ENCODE assay signal across 7 cellular contexts in genomic region chr19:36492689-36493453, GRCh38. TPM values are rescaled to one million over a fixed set of nuclear protein-coding genes. Genes with fewer than 3 reads are reported as not detected.
DNase-seq lines count a peak whose midpoint lies in the region; ATAC-seq, FAIRE-seq and TF ChIP-seq lines count a peak whose summit lies in the region.
"Not testable (repeated sequence)": the region's sequence is repeated elsewhere in the genome, so short reads cannot be mapped to it uniquely, and the experiment has no call there.

No MANE protein-coding gene starts in this region.

- not testable (repeated sequence) for H2AFZ ChIP-seq in DND-41 (ENCODE audit: low read depth, low read length); endothelial cell of umbilical vein (ENCODE audit: low read depth, low read length)

- FAIRE-seq in endothelial cell of umbilical vein (lab: Jason Lieb, UNC) = peak; percentile 70

- TF ChIP-seq RAD21 in Ishikawa (IDR thresholded peaks at IDR 0.05; ENCODE audit: low read depth) = peak; percentile 57

- not testable (repeated sequence) for H3K9ac ChIP-seq in DND-41 (ENCODE audit: low read depth, low read length); endothelial cell of umbilical vein (replicated peaks; ENCODE audit: extremely low read depth, insufficient read depth, low read length)

- peaks cover 26 to 28% of the 10 kb centered on the region in 2 donors for H3K4me1 Mint-ChIP-seq in immature natural killer cell

- not testable (repeated sequence) for H3K27ac Mint-ChIP-seq in immature natural killer cell

- ATAC-seq in DND-41 (ENCODE audit: insufficient read depth, low read depth) = not testable (repeated sequence)

- H3K4me3 Mint-ChIP-seq in immature natural killer cell = not testable (repeated sequence)

- not testable (repeated sequence) for H3K27me3 ChIP-seq in DND-41 (ENCODE audit: insufficient read depth, low read length, poor library complexity); Peyer's patch; endothelial cell of umbilical vein (ENCODE audit: control insufficient read depth in 2 of 2, insufficient read depth in 2 of 2, low read length in 2 of 2)

- H3K36me3 ChIP-seq in DND-41 (ENCODE audit: insufficient read depth, low read length); Peyer's patch; endothelial cell of umbilical vein (ENCODE audit: control insufficient read depth in 2 of 2, extremely low read depth in 1 of 2, insufficient read depth in 2 of 2, low read length in 2 of 2): not testable (repeated sequence)

- not testable (repeated sequence) for H3K4me3 ChIP-seq in DND-41 (ENCODE audit: low read depth in 1 of 2, low read length in 2 of 2); Peyer's patch; endothelial cell of umbilical vein (replicated peaks in 1 of 3; ENCODE audit: insufficient read depth in 1 of 3, low read depth in 1 of 3, low read length in 3 of 3)

- POLR2A ChIA-PET in endothelial cell of umbilical vein (lab: Charles Lee) = interaction anchor here (0.6 kb wide), 1 partner anchor 228 kb away, joined by 4 read pairs; no protein-coding TSS in a partner anchor

- dilution Hi-C loops in endothelial cell of umbilical vein (cut with MboI; ENCODE audit: extremely low pct_ligation_motif_present, low sequenced_read_pairs) = not testable (repeated sequence)

- not testable (repeated sequence) for H3K9me1 ChIP-seq in endothelial cell of umbilical vein (replicated peaks; ENCODE audit: control insufficient read depth, extremely low read depth, insufficient read depth, low read length)

- TF ChIP-seq POLR2A in Peyer's patch (IDR thresholded peaks at IDR 0.05); endothelial cell of umbilical vein (IDR thresholded peaks at IDR 0.05; ENCODE audit: low read depth, low read length): not testable (repeated sequence)

- TF ChIP-seq EP300 in Ishikawa (IDR thresholded peaks at IDR 0.05; ENCODE audit: borderline replicate concordance) = not testable (repeated sequence)

- peaks cover 7 to 13% (median 7%) of the 10 kb centered on the region in 3 donors for H3K27me3 Mint-ChIP-seq in immature natural killer cell (ENCODE audit: low read depth in 3 of 3)

- H4K20me1 ChIP-seq in DND-41 (ENCODE audit: insufficient read depth, low read length); endothelial cell of umbilical vein (replicated peaks; ENCODE audit: control insufficient read depth, extremely low read depth, insufficient read depth, low read length): not testable (repeated sequence)

- DNase-seq in DND-41 (peak; percentile 34), Peyer's patch (peak; percentile 46 to 71 (median 70)), endothelial cell of umbilical vein (ENCODE audit: low read depth, low spot score) (peak; percentile 44), immature natural killer cell (peak; percentile 10 to 29 (median 21)), pulmonary artery endothelial cell (ENCODE audit: low read depth, low spot score) (peak; percentile 24)
- DNase-seq in activated effector memory CD4-positive, alpha-beta T cell treated with anti-CD3 and anti-CD28 coated beads, Interleukin-2, amount 50 U/mL, for 16 hours = peak; percentile 72

- peaks cover 18% of the 10 kb centered on the region for H3K4me1 ChIP-seq in DND-41 (ENCODE audit: insufficient read depth, low read length)
- not testable (repeated sequence) for H3K4me1 ChIP-seq in Peyer's patch; endothelial cell of umbilical vein (ENCODE audit: control insufficient read depth, extremely low read depth, insufficient read depth, low read length)

- intact Hi-C loops in endothelial cell of umbilical vein (cut with micrococcal nuclease) = loop anchor here (1.0 to 2.0 kb wide), 2 partner anchors 115 to 364 kb away; no protein-coding TSS in a partner anchor

- TF ChIP-seq CTCF in DND-41 (IDR thresholded peaks at IDR 0.05; ENCODE audit: borderline replicate concordance, extremely low read depth, low read length, poor library complexity, severe bottlenecking) = peak; percentile 52
- TF ChIP-seq CTCF in Peyer's patch (IDR thresholded peaks at IDR 0.05) = peak; percentile 29 to 54 (median 42)
- peak; percentile 30 to 59 for TF ChIP-seq CTCF in endothelial cell of umbilical vein (IDR thresholded peaks at IDR 0.05; ENCODE audit: extremely low read depth in 1 of 2, insufficient read depth in 1 of 2, low read depth in 1 of 2, low read length in 2 of 2)

- not testable (repeated sequence) for BruUV-seq in endothelial cell of umbilical vein (replicated peaks; lab: Mats Ljungman, UMichigan)

- H3K27ac ChIP-seq in DND-41 (ENCODE audit: low read length); endothelial cell of umbilical vein (ENCODE audit: insufficient read depth, low read depth, low read length): not testable (repeated sequence)
- peak overlapping the region in 1 of 4 donors; percentile 68 for H3K27ac ChIP-seq in Peyer's patch

- not testable (repeated sequence) for H3K9me3 ChIP-seq in DND-41 (ENCODE audit: insufficient read depth, low read length, severe bottlenecking); endothelial cell of umbilical vein (replicated peaks; ENCODE audit: control insufficient read depth, insufficient read depth, low read length)
- H3K9me3 ChIP-seq in Peyer's patch = peaks cover 0 to 12% (median 0%) of the 10 kb centered on the region in 4 donors

- H3K4me2 ChIP-seq in DND-41 (ENCODE audit: insufficient read depth, low read length); endothelial cell of umbilical vein (ENCODE audit: insufficient read depth, low read length): not testable (repeated sequence)

- H3K79me2 ChIP-seq in DND-41 (ENCODE audit: insufficient read depth, low read length) = peaks cover 17% of the 10 kb centered on the region
- not testable (repeated sequence) for H3K79me2 ChIP-seq in endothelial cell of umbilical vein (ENCODE audit: control insufficient read depth, insufficient read depth, low read length)

- CTCF ChIA-PET in endothelial cell of umbilical vein (lab: Charles Lee) = interaction anchor here (0.6 to 1.9 kb wide), 4 partner anchors 10 to 362 kb away, joined by 3 to 5 read pairs (median 4); partner anchors contain the start of gene ZFP14

- H3K36me3 Mint-ChIP-seq in immature natural killer cell = not testable (repeated sequence)

- H3K9me3 Mint-ChIP-seq in immature natural killer cell = peaks cover 0 to 19% (median 10%) of the 10 kb centered on the region in 6 donors

RNA-seq across cellular contexts. Expression of gene ZNF566, which starts 3.5 kb away (rescaled TPM):
- total RNA-seq in Peyer's patch (10 to 100 TPM in 3 of 4 donors, 1 to 10 TPM in 1; 5.8 to 39.6 (median 10.9) TPM), endothelial cell of umbilical vein (8.3 and 8.5 TPM in 2 replicates), pulmonary artery endothelial cell (6.1 and 13.1 TPM in 2 replicates)
- polyA plus RNA-seq in endothelial cell of umbilical vein (4.0 and 4.7 TPM in 2 replicates), immature natural killer cell (10 to 100 TPM; 10.9 to 14.3 (median 11.6) TPM)
- 3.0 and 3.8 TPM in 2 replicates for polyA plus RNA-seq in endothelial cell of umbilical vein (2011; cell fraction: cytosol; rRNA removed)
- 8.4 and 9.6 TPM in 2 replicates for polyA plus RNA-seq in endothelial cell of umbilical vein (2011; cell fraction: nucleus; rRNA removed)
- polyA plus RNA-seq in endothelial cell of umbilical vein (2012) = 3.5 and 5.3 TPM in 2 replicates
- polyA minus RNA-seq in endothelial cell of umbilical vein = 5.5 and 7.3 TPM in 2 replicates
- 3.2 TPM for polyA minus RNA-seq in endothelial cell of umbilical vein (2011; cell fraction: cytosol; rRNA and poly(A)+ RNA removed)
- 8.8 and 11.7 TPM in 2 replicates for polyA minus RNA-seq in endothelial cell of umbilical vein (2011; cell fraction: nucleus; rRNA and poly(A)+ RNA removed)

RNA-seq across cellular contexts. Expression of gene ZNF260, which starts 35.2 kb away (rescaled TPM):
- 10 to 100 TPM in 2 of 4 donors, 1 to 10 TPM in 2; 5.0 to 18.6 (median 10.8) TPM for total RNA-seq in Peyer's patch
- 10.5 and 13.9 TPM in 2 replicates for total RNA-seq in endothelial cell of umbilical vein
- 2.4 and 2.7 TPM in 2 replicates for polyA plus RNA-seq in endothelial cell of umbilical vein
- polyA plus RNA-seq in endothelial cell of umbilical vein (2011; cell fraction: cytosol; rRNA removed) = 4.3 TPM in 2 replicates
- polyA plus RNA-seq in endothelial cell of umbilical vein (2011; cell fraction: nucleus; rRNA removed) = 5.4 and 7.0 TPM in 2 replicates
- polyA plus RNA-seq in endothelial cell of umbilical vein (2012) = 8.4 and 12.5 TPM in 2 replicates
- polyA minus RNA-seq in endothelial cell of umbilical vein = 13.0 and 15.5 TPM in 2 replicates
- 16.2 TPM for polyA minus RNA-seq in endothelial cell of umbilical vein (2011; cell fraction: cytosol; rRNA and poly(A)+ RNA removed)
- 11.3 and 14.3 TPM in 2 replicates for polyA minus RNA-seq in endothelial cell of umbilical vein (2011; cell fraction: nucleus; rRNA and poly(A)+ RNA removed)
- 10 to 100 TPM in 1 of 3 donors, 1 to 10 TPM in 2; 2.9 to 17.3 (median 6.4) TPM for polyA plus RNA-seq in immature natural killer cell
- 8.2 and 13.9 TPM in 2 replicates for total RNA-seq in pulmonary artery endothelial cell

Comparison
In these comparisons a context has a peak if more than half of its experiments do, and no peak if none do; other contexts are left out.
1. DNase-seq: peak in every context shown above with its lines; median percentile 72 in activated effector memory CD4-positive, alpha-beta T cell treated with anti-CD3 and anti-CD28 coated beads, Interleukin-2, amount 50 U/mL, for 16 hours; 70 in Peyer's patch; 44 in endothelial cell of umbilical vein; 34 in DND-41; 24 in pulmonary artery endothelial cell; 21 in immature natural killer cell.